Comparison of ENCODE assay signal across 2 cellular contexts in the genomic region with DNA sequence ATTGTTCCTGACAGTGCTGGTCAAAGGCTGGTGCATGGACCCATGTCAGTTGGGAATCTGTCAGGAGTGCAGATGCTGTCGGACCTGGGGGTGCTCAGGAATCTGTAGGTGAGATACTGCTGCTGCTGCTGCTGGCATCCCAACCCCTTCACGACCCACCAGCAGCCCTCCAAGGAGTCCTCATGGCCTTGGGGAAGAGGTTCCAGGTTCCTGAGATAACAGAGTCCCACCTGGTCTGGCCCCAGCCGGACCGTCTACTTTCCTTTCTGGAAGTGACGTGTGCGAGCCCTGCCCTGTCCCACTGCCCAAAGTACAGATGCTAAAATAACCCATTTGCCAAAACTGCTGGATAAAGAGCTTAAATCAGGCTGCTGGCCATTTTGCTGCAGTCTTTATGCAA.
TF ChIP-seq lines count a peak whose summit lies in the region.

No MANE protein-coding gene starts in this region.

TF ChIP-seq in IMR-90, 13 proteins besides CTCF, POLR2A, EP300 and RAD21:
- no peak for TF ChIP-seq MXI1 (IDR thresholded peaks at IDR 0.05; ENCODE audit: borderline replicate concordance, low read depth, low read length)
- no peak for TF ChIP-seq NFE2L2 (IDR thresholded peaks at IDR 0.05; ENCODE audit: low read depth, low read length)
- no peak for TF ChIP-seq CEBPB (IDR thresholded peaks at IDR 0.05; ENCODE audit: low read depth, low read length)
- TF ChIP-seq, protein P1, sequence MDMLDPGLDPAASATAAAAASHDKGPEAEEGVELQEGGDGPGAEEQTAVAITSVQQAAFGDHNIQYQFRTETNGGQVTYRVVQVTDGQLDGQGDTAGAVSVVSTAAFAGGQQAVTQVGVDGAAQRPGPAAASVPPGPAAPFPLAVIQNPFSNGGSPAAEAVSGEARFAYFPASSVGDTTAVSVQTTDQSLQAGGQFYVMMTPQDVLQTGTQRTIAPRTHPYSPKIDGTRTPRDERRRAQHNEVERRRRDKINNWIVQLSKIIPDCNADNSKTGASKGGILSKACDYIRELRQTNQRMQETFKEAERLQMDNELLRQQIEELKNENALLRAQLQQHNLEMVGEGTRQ (IDR thresholded peaks at IDR 0.05; ENCODE audit: low read depth, low read length), result no peak
- TF ChIP-seq MAZ (IDR thresholded peaks at IDR 0.05; ENCODE audit: borderline replicate concordance, low read depth, low read length), result no peak
- no peak for TF ChIP-seq MAFK (IDR thresholded peaks at IDR 0.05; ENCODE audit: low read depth, low read length)
- no peak for TF ChIP-seq RFX5 (IDR thresholded peaks at IDR 0.05; ENCODE audit: low read depth, low read length)
- TF ChIP-seq CHD1 (IDR thresholded peaks at IDR 0.05; ENCODE audit: low read depth, low read length), result no peak
- no peak for TF ChIP-seq SMC3 (IDR thresholded peaks at IDR 0.05; ENCODE audit: low read depth, low read length)
- no peak for TF ChIP-seq BHLHE40 (IDR thresholded peaks at IDR 0.05; ENCODE audit: low read depth, low read length)
- TF ChIP-seq, protein P2, sequence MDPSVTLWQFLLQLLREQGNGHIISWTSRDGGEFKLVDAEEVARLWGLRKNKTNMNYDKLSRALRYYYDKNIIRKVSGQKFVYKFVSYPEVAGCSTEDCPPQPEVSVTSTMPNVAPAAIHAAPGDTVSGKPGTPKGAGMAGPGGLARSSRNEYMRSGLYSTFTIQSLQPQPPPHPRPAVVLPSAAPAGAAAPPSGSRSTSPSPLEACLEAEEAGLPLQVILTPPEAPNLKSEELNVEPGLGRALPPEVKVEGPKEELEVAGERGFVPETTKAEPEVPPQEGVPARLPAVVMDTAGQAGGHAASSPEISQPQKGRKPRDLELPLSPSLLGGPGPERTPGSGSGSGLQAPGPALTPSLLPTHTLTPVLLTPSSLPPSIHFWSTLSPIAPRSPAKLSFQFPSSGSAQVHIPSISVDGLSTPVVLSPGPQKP (IDR thresholded peaks at IDR 0.05; ENCODE audit: borderline replicate concordance, low read depth, low read length), result no peak
- no peak for TF ChIP-seq FOS (IDR thresholded peaks at IDR 0.05; ENCODE audit: low read depth, low read length)
- no peak for TF ChIP-seq RCOR1 (IDR thresholded peaks at IDR 0.05; ENCODE audit: insufficient replicate concordance, low read length)

TF ChIP-seq in WTC11, 78 proteins besides CTCF, POLR2A, EP300 and RAD21:
- TF ChIP-seq, protein P3, sequence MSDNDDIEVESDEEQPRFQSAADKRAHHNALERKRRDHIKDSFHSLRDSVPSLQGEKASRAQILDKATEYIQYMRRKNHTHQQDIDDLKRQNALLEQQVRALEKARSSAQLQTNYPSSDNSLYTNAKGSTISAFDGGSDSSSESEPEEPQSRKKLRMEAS (CRISPR knock-in tag; IDR thresholded peaks at IDR 0.05), result no peak
- TF ChIP-seq CREM (CRISPR knock-in tag; IDR thresholded peaks at IDR 0.05) (no peak), MXD4 (CRISPR knock-in tag; IDR thresholded peaks at IDR 0.05; ENCODE audit: borderline replicate concordance) (no peak)
